In the genomic region with DNA sequence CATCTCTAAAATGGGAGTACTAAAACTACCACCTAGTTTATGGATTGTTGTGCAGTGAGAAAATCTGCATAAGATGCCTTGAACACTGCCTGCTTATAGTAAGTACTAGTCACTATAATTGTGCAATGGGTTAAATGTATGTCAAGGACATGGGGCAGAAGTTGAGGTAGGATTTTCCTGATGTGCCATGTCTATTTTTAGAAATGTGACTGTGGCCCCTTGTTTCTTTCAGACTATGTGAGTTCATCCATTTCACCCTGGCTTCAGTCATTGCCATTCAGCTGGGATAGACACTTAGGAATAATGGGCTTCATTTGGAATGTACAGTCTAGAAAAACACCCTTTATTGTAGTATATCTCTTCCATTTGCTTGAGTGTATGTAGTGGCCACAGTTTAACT, we compare ENCODE assay signal across 25 cellular contexts. TPM values are rescaled to one million over a fixed set of nuclear protein-coding genes. Genes with fewer than 3 reads are reported as not detected.
"Had no signal": no experiment of that assay in that cellular context is flagged by ENCODE, and none has a peak within 500 bp of the region (broad histone marks: within the 10 kb centered on the region; RNA-seq: fewer than 3 reads in every experiment).

No MANE protein-coding gene starts in this region.

- DNase-seq: Kasumi-1, MV-4-11, NCI-H1048, NCI-H1105, NCI-H1417, NCI-H1436 treated with DMSO at 0.1 percent for 48 hours, NCI-H1694, NCI-H187 treated with DMSO at 0.1 percent for 48 hours, NCI-H2029 treated with DMSO at 0.1 percent for 48 hours, NCI-H2171, NCI-H226, NCI-H446, NCI-H510A, NCI-H524 treated with DMSO at 0.1 percent for 48 hours, NCI-H69, NCI-H774, Right ventricle myocardium superior, RPMI8226, SIG-M5 had no signal

- ATAC-seq: K562 had no signal

- H3K9ac ChIP-seq: KMS-11 had no signal

- H3K27me3 Mint-ChIP-seq: IgD-negative memory B cell had no signal

- H3K4me1 Mint-ChIP-seq: IgD-negative memory B cell had no signal

- H3K4me1 ChIP-seq: SJSA1 had no signal

- H3K4me3 ChIP-seq: K562, SJSA1, SK-N-MC had no signal

- H3K4me2 ChIP-seq: KMS-11 had no signal

- H3K9me3 ChIP-seq: SJSA1 had no signal

- H3K27me3 ChIP-seq: SJSA1 had no signal

- H3K36me3 Mint-ChIP-seq: IgD-negative memory B cell had no signal

- H3K36me3 ChIP-seq: SJSA1 had no signal

- FAIRE-seq: K562, RCC 7860 had no signal

- H3K9me3 Mint-ChIP-seq: IgD-negative memory B cell had no signal

- H3K4me3 Mint-ChIP-seq: IgD-negative memory B cell had no signal

- H3K27ac ChIP-seq: KMS-11, SJSA1, SK-N-MC had no signal

- H3K27ac Mint-ChIP-seq: IgD-negative memory B cell had no signal

RNA-seq across cellular contexts. Expression of a gene that starts 51.4 kb away (rescaled TPM):
- polyA plus RNA-seq: IgD-negative memory B cell, K562 had no signal
